In the genomic region with DNA sequence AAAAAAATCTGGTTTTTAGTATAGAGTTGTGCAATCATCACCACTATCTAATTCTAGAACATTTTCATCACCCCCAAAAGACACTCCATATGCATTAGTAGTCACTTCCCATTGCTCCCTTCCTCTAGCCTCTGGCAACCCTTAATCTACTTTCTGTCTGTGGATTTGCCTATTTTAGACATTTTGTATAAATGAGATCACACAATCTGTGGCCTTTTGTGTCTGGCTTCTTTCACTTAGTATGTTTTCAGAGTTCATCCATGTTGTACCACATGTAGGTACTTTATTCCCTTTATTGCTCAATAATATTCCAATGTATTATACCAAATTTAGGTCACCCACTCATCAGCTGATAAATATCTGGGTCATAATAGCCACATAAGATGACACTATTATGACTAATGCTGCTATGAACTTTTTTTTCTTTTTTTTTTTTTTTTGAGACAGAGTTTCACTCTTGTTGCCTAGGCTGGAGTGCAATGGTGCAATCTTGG, we compare ENCODE assay signal across 12 cellular contexts.
A peak's percentile ranks its signal among the peaks of the same experiment; 100 is the strongest.
DNase-seq lines count a peak whose midpoint lies in the region; ATAC-seq and TF ChIP-seq lines count a peak whose summit lies in the region.
"Had no signal": no experiment of that assay in that cellular context is flagged by ENCODE, and none has a peak within 500 bp of the region (broad histone marks: within the 10 kb centered on the region; RNA-seq: fewer than 3 reads in every experiment).

No MANE protein-coding gene starts in this region.

- peak; percentile 67 to 72 for ATAC-seq in activated naive CD4-positive, alpha-beta T cell treated with anti-CD3 and anti-CD28 coated beads, Interleukin-2, amount 50 U/mL, for 72 hours
- no peak for ATAC-seq in T-helper 17 cell

- peak overlapping the region in 1 of 2 donors; percentile 90 for H3K27ac Mint-ChIP-seq in activated naive CD4-positive, alpha-beta T cell treated with anti-CD3 and anti-CD28 coated beads, Interleukin-2, amount 50 U/mL, for 72 hours
- H3K27ac Mint-ChIP-seq in T-helper 17 cell, result peak overlapping the region; percentile 27

- H3K27me3 Mint-ChIP-seq in T-helper 17 cell, result no peaks in the 10 kb centered on the region

- CTCF ChIA-PET in HEK293T (lab: Yijun Ruan, JAX), result no interaction called here

- H3K4me1 Mint-ChIP-seq in T-helper 17 cell, result peaks cover 8% of the 10 kb centered on the region
- H3K4me1 Mint-ChIP-seq: neural crest cell had no signal

- no peak overlapping the region for H3K4me3 Mint-ChIP-seq in T-helper 17 cell
- H3K4me3 Mint-ChIP-seq: neural crest cell had no signal

- H3K9me3 Mint-ChIP-seq in activated naive CD4-positive, alpha-beta T cell treated with anti-CD3 and anti-CD28 coated beads, Interleukin-2, amount 50 U/mL, for 72 hours, result no peaks in the 10 kb centered on the region
- H3K9me3 Mint-ChIP-seq: neural crest cell had no signal

- no peak for TF ChIP-seq CTCF in fibroblast of pulmonary artery (IDR thresholded peaks at IDR 0.05; ENCODE audit: low read length, missing control alignments)

- H3K9me3 ChIP-seq in T-helper 17 cell (ENCODE audit: control insufficient read depth, low read length, poor library complexity, severe bottlenecking), result no peaks in the 10 kb centered on the region
- H3K9me3 ChIP-seq: colonic mucosa had no signal

- H3K4me3 ChIP-seq in fibroblast of pulmonary artery (replicated peaks; ENCODE audit: low read depth, low read length), result no peak overlapping the region
- H3K4me3 ChIP-seq: colonic mucosa, skin epidermis had no signal

- POLR2A ChIA-PET in HEK293T (lab: Yijun Ruan, JAX), result interaction anchor here (0.6 kb wide), 1 partner anchor 122 kb away, joined by 3 read pairs; no protein-coding TSS in a partner anchor

- DNase-seq in activated naive CD4-positive, alpha-beta T cell treated with anti-CD3 and anti-CD28 coated beads, Interleukin-2, amount 50 U/mL, for 72 hours (ENCODE audit: low spot score in 2 of 2), result no peak
- DNase-seq in activated naive CD4-positive, alpha-beta T cell treated with anti-CD3 and anti-CD28 coated beads, Interleukin-2, amount 50 U/mL, for 16 hours, result no peak
- no peak for DNase-seq in T-helper 17 cell
- peak; percentile 74 for DNase-seq in fibroblast of pulmonary artery (ENCODE audit: low read depth)
- no peak for DNase-seq in NCI-H2107 (lab: John Stamatoyannopoulos, UW)
- no peak for DNase-seq in NCI-H1694 treated with DMSO at 0.1 percent for 48 hours (lab: John Stamatoyannopoulos, UW)
- DNase-seq in HEK293T (ENCODE audit: extremely low spot score), result no peak
- DNase-seq in NK-92 (lab: John Stamatoyannopoulos, UW; ENCODE audit: unreplicated experiment), result no peak
- DNase-seq: colonic mucosa, SHP77 had no signal

- H3K36me3 Mint-ChIP-seq in activated naive CD4-positive, alpha-beta T cell treated with anti-CD3 and anti-CD28 coated beads, Interleukin-2, amount 50 U/mL, for 72 hours, result peaks cover 5 to 14% of the 10 kb centered on the region in 2 donors
- peaks cover 2% of the 10 kb centered on the region for H3K36me3 Mint-ChIP-seq in T-helper 17 cell (ENCODE audit: low read depth)

TF ChIP-seq in HEK293T, 16 proteins besides CTCF, POLR2A, EP300 and RAD21:
- TF ChIP-seq FOXA1 (IDR thresholded peaks at IDR 0.05) (no peak), FOXK2 (IDR thresholded peaks at IDR 0.05) (no peak), BHLHE40 (IDR thresholded peaks at IDR 0.05; ENCODE audit: borderline replicate concordance) (no peak), LEF1 (IDR thresholded peaks at IDR 0.05; ENCODE audit: borderline replicate concordance) (no peak), NFRKB (IDR thresholded peaks at IDR 0.05) (no peak), HDGF (IDR thresholded peaks at IDR 0.05; ENCODE audit: borderline replicate concordance) (no peak), L3MBTL2 (conservative IDR thresholded peaks at IDR 0.05) (no peak), FOXM1 (IDR thresholded peaks at IDR 0.05; ENCODE audit: borderline replicate concordance) (no peak), TARDBP (IDR thresholded peaks at IDR 0.05) (no peak), ARNT (IDR thresholded peaks at IDR 0.05) (no peak), ELF4 (IDR thresholded peaks at IDR 0.05) (no peak), SUZ12 (IDR thresholded peaks at IDR 0.05) (no peak)
- TF ChIP-seq, protein P1, sequence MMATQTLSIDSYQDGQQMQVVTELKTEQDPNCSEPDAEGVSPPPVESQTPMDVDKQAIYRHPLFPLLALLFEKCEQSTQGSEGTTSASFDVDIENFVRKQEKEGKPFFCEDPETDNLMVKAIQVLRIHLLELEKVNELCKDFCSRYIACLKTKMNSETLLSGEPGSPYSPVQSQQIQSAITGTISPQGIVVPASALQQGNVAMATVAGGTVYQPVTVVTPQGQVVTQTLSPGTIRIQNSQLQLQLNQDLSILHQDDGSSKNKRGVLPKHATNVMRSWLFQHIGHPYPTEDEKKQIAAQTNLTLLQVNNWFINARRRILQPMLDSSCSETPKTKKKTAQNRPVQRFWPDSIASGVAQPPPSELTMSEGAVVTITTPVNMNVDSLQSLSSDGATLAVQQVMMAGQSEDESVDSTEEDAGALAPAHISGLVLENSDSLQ (IDR thresholded peaks at IDR 0.05), result no peak
